ENCODE assay signal across 27 cellular contexts in the genomic region with DNA sequence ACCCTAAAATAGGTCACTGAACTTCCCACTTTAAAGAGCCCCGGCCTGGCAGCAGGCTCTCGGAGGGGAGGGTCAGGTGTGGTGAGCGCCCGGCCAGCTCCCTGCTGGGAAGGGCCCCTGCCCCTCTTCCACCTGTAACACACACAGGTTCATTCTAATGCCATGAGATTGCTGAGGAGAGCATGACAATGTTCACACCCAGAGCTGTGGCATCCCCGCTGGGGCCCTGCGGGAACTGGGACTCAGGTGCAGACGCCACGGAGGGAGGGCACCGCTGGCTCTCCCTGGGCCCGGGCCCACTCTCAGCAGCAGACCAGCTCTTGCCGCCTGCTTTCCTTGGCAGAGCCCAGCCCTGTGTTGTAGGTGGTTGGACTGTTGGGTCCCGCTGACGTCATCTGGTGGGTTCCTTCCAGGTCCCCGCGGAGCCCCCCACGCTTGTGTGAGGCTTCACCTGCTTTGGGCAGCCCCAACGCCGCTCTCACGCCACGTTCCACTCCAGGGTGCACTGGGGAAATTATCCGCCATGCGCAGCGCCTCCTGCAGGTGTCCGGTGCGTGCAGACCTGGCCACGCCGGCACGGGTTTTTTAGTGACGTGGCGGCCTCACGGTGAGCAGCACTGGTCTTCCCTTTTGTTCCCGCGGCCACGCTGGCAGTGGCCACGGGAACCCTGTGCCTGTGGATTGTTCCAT. TPM values are rescaled to one million over a fixed set of nuclear protein-coding genes. Genes with fewer than 3 reads are reported as not detected.
DNase-seq lines count a peak whose midpoint lies in the region; ATAC-seq, FAIRE-seq and TF ChIP-seq lines count a peak whose summit lies in the region.
"Had no signal": no experiment of that assay in that cellular context is flagged by ENCODE, and none has a peak within 500 bp of the region (broad histone marks: within the 10 kb centered on the region; RNA-seq: fewer than 3 reads in every experiment).

No MANE protein-coding gene starts in this region.

- H4K8ac ChIP-seq in H9 (replicated peaks; ENCODE audit: insufficient read length, low read depth, low read length): no peak overlapping the region

- H3K79me2 ChIP-seq in H9 (ENCODE audit: insufficient read depth, low read length) (no peaks in the 10 kb centered on the region), HepG2 (ENCODE audit: insufficient read depth, low read length) (no peaks in the 10 kb centered on the region)
- H3K79me2 ChIP-seq: hepatocyte had no signal

- no peak overlapping the region for H3T11ph ChIP-seq in H9 (ENCODE audit: low read length)

- H4K20me1 ChIP-seq in H9 (ENCODE audit: control insufficient read depth, insufficient read depth, insufficient read length) (no peaks in the 10 kb centered on the region), HepG2 (ENCODE audit: insufficient read depth, low read length) (no peaks in the 10 kb centered on the region)

- POLR2A ChIA-PET in HepG2 (lab: Yijun Ruan, JAX): no interaction called here

- H2BK120ac ChIP-seq in H9 (ENCODE audit: low read depth, low read length, poor library complexity, severe bottlenecking): no peak overlapping the region

- in situ Hi-C loops in HepG2 (cut with HindIII; ENCODE audit: extremely low pct_ligation_motif_present, low pct_unique_long_range_greater_than_20kb): no loop called here

- H3K27me3 ChIP-seq in H9 (ENCODE audit: insufficient read depth, low read length): no peaks in the 10 kb centered on the region
- H3K27me3 ChIP-seq in Peyer's patch: no peaks in the 10 kb centered on the region
- H3K27me3 ChIP-seq in HepG2 (ENCODE audit: control insufficient read depth in 1 of 2, insufficient read depth in 2 of 2, low read length in 2 of 2): no peaks in the 10 kb centered on the region
- no peaks in the 10 kb centered on the region for H3K27me3 ChIP-seq in upper lobe of left lung
- H3K27me3 ChIP-seq: gastroesophageal sphincter, hepatocyte, pancreas, SJCRH30, vagina had no signal

- H3K36me3 ChIP-seq in Peyer's patch (peaks cover 0 to 35% (median 0%) of the 10 kb centered on the region in 3 donors), HepG2 (replicated peaks in 1 of 2; ENCODE audit: control insufficient read depth in 1 of 2, insufficient read depth in 2 of 2, low read length in 2 of 2) (peaks cover 5 to 17% of the 10 kb centered on the region in 2 experiments; a peak in 4 of 5 replicates), upper lobe of left lung (peaks cover 0 to 46% (median 29%) of the 10 kb centered on the region in 4 donors)
- H3K36me3 ChIP-seq: HAP-1, pancreas, SJCRH30 had no signal

- no peak overlapping the region for H2BK5ac ChIP-seq in H9 (ENCODE audit: insufficient read length, low read length)

- H3K36me3 Mint-ChIP-seq in H9 (ENCODE audit: insufficient read depth in 1 of 3, low read depth in 3 of 3): peaks cover 10 to 31% (median 15%) of the 10 kb centered on the region in 3 experiments; a peak in 5 of 7 replicates

- H3K9ac ChIP-seq in H9 (ENCODE audit: extremely low read depth, insufficient read length, low read length): no peak overlapping the region
- no peak overlapping the region for H3K9ac ChIP-seq in HepG2 (ENCODE audit: insufficient read depth, low read depth, low read length)
- H3K9ac ChIP-seq: BLaER1 had no signal

- no TSS peak for BruUV-seq in HepG2 (replicated peaks; lab: Mats Ljungman, UMichigan)

- TF ChIP-seq POLR2A in Peyer's patch (IDR thresholded peaks at IDR 0.05) (no peak), HepG2 (IDR thresholded peaks at IDR 0.05; ENCODE audit: insufficient read depth in 1 of 2, low read depth in 2 of 2, low read length in 2 of 2) (no peak), upper lobe of left lung (IDR thresholded peaks at IDR 0.05) (no peak)

- H4K5ac ChIP-seq in H9 (ENCODE audit: insufficient read length, low read depth, low read length): no peak overlapping the region

- H3K9me3 ChIP-seq in H9 (ENCODE audit: control insufficient read depth, low read depth, low read length) (no peaks in the 10 kb centered on the region), Peyer's patch (no peaks in the 10 kb centered on the region), HepG2 (ENCODE audit: low read length) (no peaks in the 10 kb centered on the region), upper lobe of left lung (no peaks in the 10 kb centered on the region)
- H3K9me3 ChIP-seq: BLaER1, gastroesophageal sphincter, HAP-1, pancreas, SJCRH30, vagina had no signal

- DNase-seq in H9 (no peak), Peyer's patch (peak in 2 of 3 donors; percentile 42 to 44), HepG2 (ENCODE audit: low spot score) (no peak), upper lobe of left lung (peak; percentile 17 to 67), COR-L47 (lab: John Stamatoyannopoulos, UW) (no peak)
- DNase-seq: activated CD4-positive, alpha-beta T cell treated with anti-CD3 and anti-CD28 coated beads, Interleukin-2, amount 10 ng/mL, durations not matched to agents 24 days and 14 days; activated gamma-delta T cell treated with Interleukin-2 at 50 U/mL for 16 hours; DMS153; MV-4-11; NCI-H2107; pancreas; SJCRH30; stimulated activated CD4-positive, alpha-beta T cell treated with anti-CD3 and anti-CD28 coated beads, Interleukin-1b, Interleukin-23, amount 100 ng/mL, for 48 hours had no signal

- intact Hi-C loops in HepG2 (cut with micrococcal nuclease; ENCODE audit: unreplicated experiment): no loop called here

- no peaks in the 10 kb centered on the region for H3K27me3 Mint-ChIP-seq in H9 (ENCODE audit: low read depth)
- H3K27me3 Mint-ChIP-seq: activated CD4-positive, alpha-beta T cell treated with anti-CD3 and anti-CD28 coated beads, Interleukin-2, amount 10 ng/mL, durations not matched to agents 24 days and 14 days; stimulated activated naive CD8-positive, alpha-beta T cell treated with anti-CD3 and anti-CD28 coated beads, Interleukin-15, Interleukin-2, amounts not matched to agents 100 ng/mL and 50 ng/mL, for 24 hours had no signal

- H3K4me1 ChIP-seq in H9 (ENCODE audit: insufficient read depth, low read length) (no peaks in the 10 kb centered on the region), Peyer's patch (peaks cover 0 to 3% (median 0%) of the 10 kb centered on the region in 4 donors), HepG2 (ENCODE audit: insufficient read depth, low read length) (no peaks in the 10 kb centered on the region), upper lobe of left lung (no peaks in the 10 kb centered on the region)
- H3K4me1 ChIP-seq: BLaER1, gastroesophageal sphincter, HAP-1, pancreas, SJCRH30, vagina had no signal

- H3K4me3 ChIP-seq in Peyer's patch: no peak overlapping the region
- H3K4me3 ChIP-seq in HepG2 (replicated peaks in 1 of 3; ENCODE audit: insufficient read depth in 1 of 3, low read depth in 2 of 3, low read length in 3 of 3): no peak overlapping the region
- no peak overlapping the region for H3K4me3 ChIP-seq in upper lobe of left lung
- H3K4me3 ChIP-seq: BLaER1, gastroesophageal sphincter, GM12878, HAP-1, hepatocyte, pancreas, SJCRH30, smooth muscle cell, vagina had no signal

- H3K56ac ChIP-seq in H9 (ENCODE audit: insufficient read length, low read depth, low read length): no peak overlapping the region

- H3K9me3 Mint-ChIP-seq in H9: no peaks in the 10 kb centered on the region
- H3K9me3 Mint-ChIP-seq: activated CD4-positive, alpha-beta T cell treated with anti-CD3 and anti-CD28 coated beads, Interleukin-2, amount 10 ng/mL, durations not matched to agents 24 days and 14 days; nephron; WTC11 had no signal

- peak; percentile 30; the same call in 1 of the 3 replicates for TF ChIP-seq CTCF in H9 (conservative IDR thresholded peaks at IDR 0.05)
- TF ChIP-seq CTCF in Peyer's patch (IDR thresholded peaks at IDR 0.05): no peak
- TF ChIP-seq CTCF in HepG2 (CRISPR knock-in tag; IDR thresholded peaks at IDR 0.05): no peak
- TF ChIP-seq CTCF in upper lobe of left lung (IDR thresholded peaks at IDR 0.05): no peak

- H3K23me2 ChIP-seq in H9 (ENCODE audit: insufficient read length, low read depth, low read length, poor library complexity, severe bottlenecking): no peaks in the 10 kb centered on the region

- no peaks in the 10 kb centered on the region for H3K79me1 ChIP-seq in H9 (ENCODE audit: insufficient read depth, low read depth, low read length, poor library complexity, severe bottlenecking)

- no peaks in the 10 kb centered on the region for H3K4me1 Mint-ChIP-seq in H9
- H3K4me1 Mint-ChIP-seq: activated CD4-positive, alpha-beta T cell treated with anti-CD3 and anti-CD28 coated beads, Interleukin-2, amount 10 ng/mL, durations not matched to agents 24 days and 14 days; WTC11 had no signal

- ATAC-seq in HepG2: no peak
- ATAC-seq in upper lobe of left lung (ENCODE audit: low FRiP score in 2 of 2): no peak
- no peak for ATAC-seq in GM19328 (IDR thresholded peaks at IDR 0.05; ENCODE audit: unreplicated experiment)
- ATAC-seq in HG03045 (IDR thresholded peaks at IDR 0.05; ENCODE audit: unreplicated experiment): no peak
- ATAC-seq: gastroesophageal sphincter, GM12878, pancreas, WTC11 had no signal

- FAIRE-seq in HepG2 (lab: Jason Lieb, UNC): no peak
- FAIRE-seq: GM12878, pancreas had no signal

- H2BK15ac ChIP-seq in H9 (ENCODE audit: low read depth, low read length): no peak overlapping the region

- no peak overlapping the region for H4K91ac ChIP-seq in H9 (ENCODE audit: insufficient read length, low read depth, low read length)

- CTCF ChIA-PET in HepG2 (lab: Yijun Ruan, JAX; ENCODE audit: low intra/inter-chr PET ratio, low total read pairs): no interaction called here

- no peak overlapping the region for H2AK5ac ChIP-seq in H9 (ENCODE audit: insufficient read length, low read length)

- no peak overlapping the region for H3K14ac ChIP-seq in H9 (ENCODE audit: insufficient read depth, low read length)

- TF ChIP-seq EP300 in HepG2 (IDR thresholded peaks at IDR 0.05; ENCODE audit: low read depth in 2 of 2, low read length in 2 of 2) (no peak), HepG2 (CRISPR knock-in tag; IDR thresholded peaks at IDR 0.05; ENCODE audit: borderline replicate concordance) (no peak), upper lobe of left lung (IDR thresholded peaks at IDR 0.05) (no peak)

- no CpG with 5 or more reads among the region's 35 CpGs for WGBS in H9 (ENCODE audit: extremely low coverage, insufficient read length, low lambda C conversion rate)
- WGBS in HepG2 (ENCODE audit: low lambda C conversion rate): 93% methylated on average over 31 of the region's 35 CpGs
- WGBS in upper lobe of left lung, 2 donors: 94 to 99% methylated on average over 21 to 28 of the region's 35 CpGs

- H2BK20ac ChIP-seq in H9 (ENCODE audit: low read depth, low read length, poor library complexity, severe bottlenecking): no peak overlapping the region

- H3K4ac ChIP-seq in H9 (ENCODE audit: low read depth, low read length): no peak overlapping the region

- H3K4me2 ChIP-seq in H9 (ENCODE audit: insufficient read depth, insufficient read length, low read length) (no peak overlapping the region), HepG2 (ENCODE audit: low read depth, low read length) (no peak overlapping the region)
- H3K4me2 ChIP-seq: BLaER1, hepatocyte, smooth muscle cell had no signal

- no peak overlapping the region for H3K27ac ChIP-seq in H9 (ENCODE audit: insufficient read length, low read depth, low read length)
- no peak overlapping the region for H3K27ac ChIP-seq in Peyer's patch
- H3K27ac ChIP-seq in HepG2 (ENCODE audit: extremely low read length, insufficient read depth, low read length): no peak overlapping the region
- H3K27ac ChIP-seq in upper lobe of left lung: no peak overlapping the region
- H3K27ac ChIP-seq: BLaER1, gastroesophageal sphincter, hepatocyte, pancreas, SJCRH30, vagina had no signal

- no peak overlapping the region for H3K18ac ChIP-seq in H9 (ENCODE audit: insufficient read length, low read depth, low read length)

- no peak overlapping the region for H3K27ac Mint-ChIP-seq in H9
- H3K27ac Mint-ChIP-seq: activated CD4-positive, alpha-beta T cell treated with anti-CD3 and anti-CD28 coated beads, Interleukin-2, amount 10 ng/mL, durations not matched to agents 24 days and 14 days; nephron; stimulated activated naive CD8-positive, alpha-beta T cell treated with anti-CD3 and anti-CD28 coated beads, Interleukin-15, Interleukin-2, amounts not matched to agents 100 ng/mL and 50 ng/mL, for 24 hours; WTC11 had no signal

- H2AFZ ChIP-seq in H9 (ENCODE audit: low read length) (no peak overlapping the region), HepG2 (ENCODE audit: low read length) (no peak overlapping the region)
- H2AFZ ChIP-seq: hepatocyte had no signal

- TF ChIP-seq RAD21 in HepG2 (CRISPR knock-in tag; IDR thresholded peaks at IDR 0.05): no peak

- no peak overlapping the region for H3K4me3 Mint-ChIP-seq in H9
- H3K4me3 Mint-ChIP-seq: activated CD4-positive, alpha-beta T cell treated with anti-CD3 and anti-CD28 coated beads, Interleukin-2, amount 10 ng/mL, durations not matched to agents 24 days and 14 days; brain; nephron; stimulated activated naive CD8-positive, alpha-beta T cell treated with anti-CD3 and anti-CD28 coated beads, Interleukin-15, Interleukin-2, amounts not matched to agents 100 ng/mL and 50 ng/mL, for 24 hours; WTC11 had no signal

- H2BK12ac ChIP-seq in H9 (ENCODE audit: insufficient read length, low read depth, low read length): no peak overlapping the region

- no peak overlapping the region for H3K23ac ChIP-seq in H9 (ENCODE audit: insufficient read length, low read depth, low read length)

RNA-seq across cellular contexts. Expression of a gene that starts 50.4 kb away (rescaled TPM):
- total RNA-seq in H9 (2021): 0.15 TPM in 1 of 2 replicates, not detected in the other
- 1 to 10 TPM in 3 of 4 donors, not detected in 1; 2.3 to 3.8 (median 3.2) TPM for total RNA-seq in Peyer's patch
- total RNA-seq in HepG2 (2016; rRNA removed; fragmentation: Illumina TruSeq; extraction: Trizol): not detected in 2 replicates
- total RNA-seq in HepG2 (2016; cell fraction: cytosol; rRNA removed; fragmentation: Illumina TruSeq; extraction: Trizol; ENCODE audit: low read depth): not detected in 2 replicates
- not detected in 2 replicates for total RNA-seq in HepG2 (2016; cell fraction: insoluble cytoplasmic fraction; rRNA removed; fragmentation: Illumina TruSeq; extraction: Trizol)
- total RNA-seq in HepG2 (2016; cell fraction: membrane; rRNA removed; fragmentation: Illumina TruSeq; extraction: Trizol): not detected in 2 replicates
- not detected in 2 replicates for total RNA-seq in HepG2 (2016; cell fraction: nucleus; rRNA removed; fragmentation: Illumina TruSeq; extraction: Trizol)
- polyA plus RNA-seq in HepG2 (2011; rRNA removed): not detected in 2 replicates
- polyA plus RNA-seq in HepG2 (2011; cell fraction: cytosol; rRNA removed): not detected in 2 replicates
- 0.14 TPM in 1 of 2 replicates, not detected in the other for polyA plus RNA-seq in HepG2 (2011; cell fraction: nucleus; rRNA removed)
- 0.13 and 0.20 TPM in 2 replicates for polyA plus RNA-seq in HepG2 (2012)
- polyA plus RNA-seq in HepG2 (2016; cell fraction: cytosol; fragmentation: Illumina TruSeq; extraction: Trizol; ENCODE audit: low read depth): not detected in 2 replicates
- polyA plus RNA-seq in HepG2 (2016; cell fraction: insoluble cytoplasmic fraction; fragmentation: Illumina TruSeq; extraction: Trizol; ENCODE audit: low read depth): not detected in 2 replicates
- not detected in 2 replicates for polyA plus RNA-seq in HepG2 (2016; cell fraction: membrane; fragmentation: Illumina TruSeq; extraction: Trizol; ENCODE audit: low read depth)
- not detected in 2 replicates for polyA plus RNA-seq in HepG2 (2016; cell fraction: nucleus; fragmentation: Illumina TruSeq; extraction: Trizol; ENCODE audit: insufficient read depth, low read depth)
- polyA minus RNA-seq in HepG2 (2011; rRNA and poly(A)+ RNA removed; ENCODE audit: low replicate concordance): 0.16 TPM in 1 of 2 replicates, not detected in the other
- polyA minus RNA-seq in HepG2 (2011; cell fraction: cytosol; rRNA and poly(A)+ RNA removed): not detected in 2 replicates
- not detected in 2 replicates for polyA minus RNA-seq in HepG2 (2011; cell fraction: nucleus; rRNA and poly(A)+ RNA removed)
- 1 to 10 TPM in 1 of 6 donors, under 1 TPM in 3, not detected in 2; 0.49 to 1.1 (median 0.73) TPM for total RNA-seq in upper lobe of left lung
- total RNA-seq: activated CD4-positive, alpha-beta T cell treated with anti-CD3 and anti-CD28 coated beads, Interleukin-2, amount 10 ng/mL, durations not matched to agents 24 days and 14 days; activated CD8-positive, alpha-beta memory T cell treated with anti-CD3 and anti-CD28 coated beads for 36 hours; hepatocyte; SJCRH30; smooth muscle cell; vagina had no signal
- polyA plus RNA-seq: hepatocyte, pancreas had no signal

Comparison
In these comparisons a context has a peak if more than half of its experiments do, and no peak if none do; other contexts are left out.
1. DNase-seq: peak in Peyer's patch (2 of 3) and upper lobe of left lung (2 of 2); none in H9 (single experiment), HepG2 (single experiment) and COR-L47 (single experiment).